Comparison of ENCODE assay signal across 15 cellular contexts in the genomic region with DNA sequence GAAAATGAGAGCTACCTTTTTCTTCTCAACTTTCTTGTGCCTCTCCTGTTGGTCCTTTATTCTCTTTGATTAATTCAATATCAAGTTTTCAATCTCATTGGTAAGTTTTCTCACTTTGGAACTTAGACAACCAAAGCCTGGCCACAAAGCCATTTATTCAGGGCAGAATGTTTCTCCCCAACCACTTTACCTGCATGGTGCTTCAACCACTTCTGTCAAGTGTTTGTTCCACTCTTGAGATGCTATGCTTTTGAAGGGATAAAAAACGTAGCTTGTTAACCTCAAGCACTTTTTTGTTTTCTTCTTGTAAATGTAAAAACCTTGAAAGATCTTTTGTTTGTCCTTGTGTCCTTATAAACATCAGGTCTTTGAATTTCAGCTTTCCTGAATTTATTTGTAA.
"Had no signal": no experiment of that assay in that cellular context is flagged by ENCODE, and none has a peak within 500 bp of the region (broad histone marks: within the 10 kb centered on the region; RNA-seq: fewer than 3 reads in every experiment).

No MANE protein-coding gene starts in this region.

- H3K4me3 ChIP-seq: hepatocyte, pancreas, uterus had no signal

- H3K27me3 ChIP-seq: foreskin keratinocyte, hepatocyte, pancreas, uterus had no signal

- H3K36me3 ChIP-seq: pancreas, uterus had no signal

- H3K9me3 ChIP-seq: pancreas, uterus had no signal

- DNase-seq: dermis blood vessel endothelial cell; foreskin keratinocyte; kidney; left cardiac atrium; left ventricle myocardium superior; mesendoderm; naive B cell; occipital lobe; pancreas; right cardiac atrium; small intestine; stimulated activated CD4-positive, alpha-beta T cell treated with anti-CD3 and anti-CD28 coated beads, Interleukin-12 subunit alpha, Interleukin-12 subunit beta, amount 100 ng/mL, for 4 hours; stimulated activated naive CD4-positive, alpha-beta T cell treated with Interleukin-2 at 50 U/mL for 16 hours; uterus had no signal

- H3K27ac ChIP-seq: foreskin keratinocyte, hepatocyte, pancreas, uterus had no signal

- H3K4me1 ChIP-seq: foreskin keratinocyte, pancreas, uterus had no signal
